Comparison of ENCODE assay signal across 1 cellular context in genomic region chr15:93063796-93064690, GRCh38.
TF ChIP-seq lines count a peak whose summit lies in the region.

No MANE protein-coding gene starts in this region.

TF ChIP-seq in H1, 55 proteins besides CTCF, POLR2A, EP300 and RAD21:
- no peak for TF ChIP-seq BRCA1 (IDR thresholded peaks at IDR 0.05; ENCODE audit: low read depth, low read length)
- TF ChIP-seq EGR1 (IDR thresholded peaks at IDR 0.05; ENCODE audit: borderline replicate concordance, low read depth, low read length) = no peak
- TF ChIP-seq JUND (IDR thresholded peaks at IDR 0.05; ENCODE audit: low read length) = no peak
- TF ChIP-seq EZH2 (IDR thresholded peaks at IDR 0.05; ENCODE audit: low read depth, low read length, severe bottlenecking) = no peak
- TF ChIP-seq SUZ12 (IDR thresholded peaks at IDR 0.05; ENCODE audit: low read length) = no peak
